Comparison of ENCODE assay signal across 8 cellular contexts in genomic region chr3:146544929-146545528, GRCh38. TPM values are rescaled to one million over a fixed set of nuclear protein-coding genes. Genes with fewer than 3 reads are reported as not detected.
DNase-seq lines count a peak whose midpoint lies in the region; ATAC-seq and TF ChIP-seq lines count a peak whose summit lies in the region.

No MANE protein-coding gene starts in this region.

- H2BK5ac ChIP-seq in IMR-90 (ENCODE audit: low read depth, low read length, poor library complexity, severe bottlenecking) = peak overlapping the region; percentile 57

- BruUV-seq in Calu3 (replicated peaks; lab: Mats Ljungman, UMichigan) (TSS peak; percentile 88), IMR-90 (replicated peaks; lab: Mats Ljungman, UMichigan) (no TSS peak)

- H2AFZ ChIP-seq in IMR-90 (replicated peaks; ENCODE audit: low read length, poor library complexity) = peak overlapping the region; percentile 91

- no peak for ATAC-seq in IMR-90 (ENCODE audit: low read depth)

- H4K8ac ChIP-seq in IMR-90 (ENCODE audit: low read depth in 2 of 2, low read length in 2 of 2) = peak overlapping the region in 1 of 2 experiments; percentile 86; a peak in 3 of 4 replicates

- no CpG with 5 or more reads among the region's 8 CpGs for WGBS in IMR-90 (ENCODE audit: extremely low coverage in 2 of 2, insufficient read length in 1 of 2), 2 experiments

- no peak overlapping the region for H2BK15ac ChIP-seq in IMR-90 (ENCODE audit: low read depth, low read length)

- TF ChIP-seq CTCF in Calu3 (IDR thresholded peaks at IDR 0.05; ENCODE audit: unreplicated experiment) = no peak
- TF ChIP-seq CTCF in IMR-90 (conservative IDR thresholded peaks at IDR 0.05; ENCODE audit: low read depth, low read length) = no peak
- TF ChIP-seq CTCF in neural crest cell (conservative IDR thresholded peaks at IDR 0.05) = no peak

- no peaks in the 10 kb centered on the region; the same call in 1 of the 2 replicates for H3K36me3 ChIP-seq in IMR-90 (ENCODE audit: control insufficient read depth, insufficient read depth, low read length)

- H2AK5ac ChIP-seq in IMR-90 (ENCODE audit: low read depth, low read length) = no peak overlapping the region

- H3K56ac ChIP-seq in IMR-90 (ENCODE audit: extremely low read depth, insufficient read depth, low read length) = peak overlapping the region; percentile 81

- H3K4ac ChIP-seq in IMR-90 (ENCODE audit: low read depth, low read length) = peak overlapping the region; percentile 75

- H3K9me1 ChIP-seq in IMR-90 (ENCODE audit: insufficient read depth, low read length) = peaks cover 5% of the 10 kb centered on the region

- H2BK20ac ChIP-seq in IMR-90 (ENCODE audit: low read depth, low read length) = peak overlapping the region; percentile 42

- peak overlapping the region; percentile 87 for H3K4me3 Mint-ChIP-seq in Calu3 (ENCODE audit: low read depth, unreplicated experiment)
- H3K4me3 Mint-ChIP-seq in dendritic cell treated with granulocyte-macrophage colony-stimulating factor and Interleukin-4, amounts not matched to agents 40 ng/mL and 50 ng/mL, for 4 days = peak overlapping the region; percentile 83
- peak overlapping the region; percentile 96 for H3K4me3 Mint-ChIP-seq in neural crest cell

- H3K36me3 Mint-ChIP-seq in Calu3 (ENCODE audit: insufficient read depth, unreplicated experiment) = peaks cover 67% of the 10 kb centered on the region
- peaks cover 6% of the 10 kb centered on the region for H3K36me3 Mint-ChIP-seq in dendritic cell treated with granulocyte-macrophage colony-stimulating factor and Interleukin-4, amounts not matched to agents 40 ng/mL and 50 ng/mL, for 4 days (ENCODE audit: low read depth)
- no peaks in the 10 kb centered on the region for H3K36me3 Mint-ChIP-seq in neural crest cell (ENCODE audit: low read depth)

- H3K4me1 Mint-ChIP-seq in Calu3 (ENCODE audit: low read depth, unreplicated experiment) (peaks cover 47% of the 10 kb centered on the region), neural crest cell (peaks cover 25% of the 10 kb centered on the region)
- H3K4me1 Mint-ChIP-seq in dendritic cell treated with granulocyte-macrophage colony-stimulating factor and Interleukin-4, amounts not matched to agents 40 ng/mL and 50 ng/mL, for 4 days (ENCODE audit: low read depth) = peaks cover 48% of the 10 kb centered on the region

- H2BK120ac ChIP-seq in IMR-90 (ENCODE audit: low read depth, low read length) = peak overlapping the region; percentile 81

- peak overlapping the region; percentile 89 for H3K27ac ChIP-seq in IMR-90 (ENCODE audit: insufficient read depth, low read length)

- no peak for TF ChIP-seq POLR2A in IMR-90 (IDR thresholded peaks at IDR 0.05; ENCODE audit: low read depth, low read length)

- intact Hi-C loops in Calu3 (cut with micrococcal nuclease; ENCODE audit: unreplicated experiment) = loop anchor here (1.0 to 2.0 kb wide), 3 partner anchors 34 to 96 kb away; partner anchors contain the start of gene PLSCR2
- intact Hi-C loops in IMR-90 (cut with micrococcal nuclease) = loop anchor here (1.0 kb wide), 1 partner anchor 76 kb away; the partner anchor contains the start of gene PLSCR2
- intact Hi-C loops in dendritic cell treated with granulocyte-macrophage colony-stimulating factor and Interleukin-4, amounts not matched to agents 40 ng/mL and 50 ng/mL, for 4 days (cut with micrococcal nuclease) = loop anchor here (1.0 to 2.0 kb wide), 2 partner anchors 39 to 76 kb away; partner anchors contain the start of gene PLSCR2

- no peaks in the 10 kb centered on the region for H3K27me3 ChIP-seq in IMR-90 (ENCODE audit: control insufficient read depth, insufficient read depth, low read length)

- peaks cover 7% of the 10 kb centered on the region; the same call in 1 of the 2 replicates for H3K4me1 ChIP-seq in IMR-90 (ENCODE audit: control insufficient read depth, insufficient read depth, low read length)

- peak overlapping the region; percentile 69; the same call in 1 of the 2 replicates for H3K23ac ChIP-seq in IMR-90 (ENCODE audit: low read depth, low read length)

- H3K9me3 Mint-ChIP-seq in Calu3 (ENCODE audit: low read depth, unreplicated experiment) (no peaks in the 10 kb centered on the region), neural crest cell (no peaks in the 10 kb centered on the region)
- no peaks in the 10 kb centered on the region for H3K9me3 Mint-ChIP-seq in dendritic cell treated with granulocyte-macrophage colony-stimulating factor and Interleukin-4, amounts not matched to agents 40 ng/mL and 50 ng/mL, for 4 days

- H3K9me3 ChIP-seq in IMR-90 (ENCODE audit: control insufficient read depth, insufficient read depth, low read length) = no peaks in the 10 kb centered on the region

- H3K79me1 ChIP-seq in IMR-90 (ENCODE audit: low read depth in 1 of 2, low read length in 2 of 2) = peaks cover 9 to 28% of the 10 kb centered on the region in 2 experiments

- CTCF ChIA-PET in Calu3 (lab: Charles Lee) = interaction anchor here (0.7 to 2.2 kb wide), 9 partner anchors 11 to 218 kb away, joined by 3 to 8 read pairs (median 3); no protein-coding TSS in a partner anchor
- CTCF ChIA-PET in IMR-90 (lab: Yijun Ruan, JAX) = interaction anchor here (0.9 to 1.0 kb wide), 2 partner anchors 12 to 80 kb away, joined by 3 to 4 read pairs; no protein-coding TSS in a partner anchor

- H3K18ac ChIP-seq in IMR-90 (ENCODE audit: low read depth, low read length) = peak overlapping the region; percentile 86

- peak overlapping the region; percentile 76 for H3K14ac ChIP-seq in IMR-90 (replicated peaks; ENCODE audit: low read depth, low read length)

- peak overlapping the region; percentile 90 for H3K9ac ChIP-seq in IMR-90 (ENCODE audit: low read depth, low read length)

- H3K4me3 ChIP-seq in IMR-90 (ENCODE audit: insufficient read depth, low read depth, low read length) = peak overlapping the region; percentile 95

- H3K27ac Mint-ChIP-seq in Calu3 (ENCODE audit: unreplicated experiment) = peak overlapping the region; percentile 91
- H3K27ac Mint-ChIP-seq in dendritic cell treated with granulocyte-macrophage colony-stimulating factor and Interleukin-4, amounts not matched to agents 40 ng/mL and 50 ng/mL, for 4 days = peak overlapping the region; percentile 95
- peak overlapping the region; percentile 93 for H3K27ac Mint-ChIP-seq in neural crest cell (ENCODE audit: unreplicated experiment)

- no peak overlapping the region for H2AK9ac ChIP-seq in IMR-90 (replicated peaks; ENCODE audit: low read depth, low read length, poor library complexity)

- peak overlapping the region; percentile 79 for H4K5ac ChIP-seq in IMR-90 (ENCODE audit: low read depth, low read length)

- DNase-seq in Calu3 (no peak), IMR-90 (no peak), neural crest cell (ENCODE audit: low read depth, low spot score) (no peak), KBM-7 (no peak), DMS 273 treated with DMSO at 0.1 percent for 48 hours (lab: John Stamatoyannopoulos, UW) (no peak), cortex of kidney (lab: John Stamatoyannopoulos, UW) (no peak)
- DNase-seq in stimulated activated naive CD4-positive, alpha-beta T cell treated with Interleukin-2 at 50 U/mL for 16 hours (lab: John Stamatoyannopoulos, UW) = no peak

- in situ Hi-C loops in IMR-90 (cut with MboI; ENCODE audit: low sequenced_read_pairs) (no loop called here), KBM-7 (cut with MboI; ENCODE audit: low pct_unique_long_range_greater_than_20kb, low sequenced_read_pairs) (no loop called here)

- 0 out of 2 replicates have a peak, but pooled peaks have one; percentile 3 for TF ChIP-seq RAD21 in IMR-90 (IDR thresholded peaks at IDR 0.05; ENCODE audit: low read length)

- H3K4me2 ChIP-seq in IMR-90 (ENCODE audit: low read depth, low read length) = peak overlapping the region; percentile 90

- dilution Hi-C loops in IMR-90 (cut with HindIII; ENCODE audit: low sequenced_read_pairs, unreplicated experiment) = no loop called here

- POLR2A ChIA-PET in IMR-90 (lab: Charles Lee; ENCODE audit: unreplicated experiment) = interaction anchor here (0.8 kb wide), 1 partner anchor 38 kb away, joined by 3 read pairs; no protein-coding TSS in a partner anchor

- H3K27me3 Mint-ChIP-seq in Calu3 (ENCODE audit: unreplicated experiment) (no peaks in the 10 kb centered on the region), neural crest cell (ENCODE audit: low read depth) (no peaks in the 10 kb centered on the region)
- no peaks in the 10 kb centered on the region for H3K27me3 Mint-ChIP-seq in dendritic cell treated with granulocyte-macrophage colony-stimulating factor and Interleukin-4, amounts not matched to agents 40 ng/mL and 50 ng/mL, for 4 days

- peak overlapping the region; percentile 68; the same call in 1 of the 2 replicates for H4K91ac ChIP-seq in IMR-90 (ENCODE audit: insufficient read depth, low read depth, low read length)

- no peaks in the 10 kb centered on the region for H4K20me1 ChIP-seq in IMR-90 (ENCODE audit: insufficient read depth, low read length)

TF ChIP-seq in IMR-90, 13 proteins besides CTCF, POLR2A, EP300 and RAD21 (continues in another document):
- TF ChIP-seq ELK1 (IDR thresholded peaks at IDR 0.05; ENCODE audit: borderline replicate concordance, low read depth, low read length) = no peak
- TF ChIP-seq MXI1 (IDR thresholded peaks at IDR 0.05; ENCODE audit: borderline replicate concordance, low read depth, low read length) = no peak
- TF ChIP-seq MAZ (IDR thresholded peaks at IDR 0.05; ENCODE audit: borderline replicate concordance, low read depth, low read length) = no peak
- TF ChIP-seq MAFK (IDR thresholded peaks at IDR 0.05; ENCODE audit: low read depth, low read length) = no peak
- TF ChIP-seq NFE2L2 (IDR thresholded peaks at IDR 0.05; ENCODE audit: low read depth, low read length) = no peak
- TF ChIP-seq RCOR1 (IDR thresholded peaks at IDR 0.05; ENCODE audit: insufficient replicate concordance, low read length) = no peak
- TF ChIP-seq CHD1 (IDR thresholded peaks at IDR 0.05; ENCODE audit: low read depth, low read length) = no peak
- no peak for TF ChIP-seq SMC3 (IDR thresholded peaks at IDR 0.05; ENCODE audit: low read depth, low read length)
- TF ChIP-seq BHLHE40 (IDR thresholded peaks at IDR 0.05; ENCODE audit: low read depth, low read length) = no peak
- TF ChIP-seq CEBPB (IDR thresholded peaks at IDR 0.05; ENCODE audit: low read depth, low read length) = no peak

RNA-seq across cellular contexts. Expression of gene PLSCR1, which starts 0.6 kb away (rescaled TPM):
- total RNA-seq in Calu3 (2022) (887 and 1,018 TPM in 2 replicates), IMR-90 (2012; rRNA removed) (5.6 and 11.7 TPM in 2 replicates), neural crest cell (27.5 and 29.8 TPM in 2 replicates)
- 11.5 and 13.2 TPM in 2 replicates for polyA plus RNA-seq in IMR-90 (2012; rRNA removed)
- 10.0 and 10.3 TPM in 2 replicates for polyA plus RNA-seq in IMR-90 (2012; cell fraction: cytosol; rRNA removed)
- polyA plus RNA-seq in IMR-90 (2012; cell fraction: nucleus; rRNA removed; ENCODE audit: low replicate concordance) = 4.8 and 15.0 TPM in 2 replicates

Comparison
In these comparisons a context has a peak if more than half of its experiments do, and no peak if none do; other contexts are left out.
1. RNA of gene PLSCR1, which starts 0.6 kb away (total RNA-seq): 887 to 1,018 TPM in Calu3; 27.5 to 29.8 TPM in neural crest cell and 5.6 to 11.7 TPM in IMR-90; every median in the first group is over 10 times any median in the second.
2. Peak in every context shown above with its lines, with median percentiles within 50 percentile points of each other: H3K27ac Mint-ChIP-seq and H3K4me3 Mint-ChIP-seq.